Comparison of ENCODE assay signal across 8 cellular contexts in the genomic region with DNA sequence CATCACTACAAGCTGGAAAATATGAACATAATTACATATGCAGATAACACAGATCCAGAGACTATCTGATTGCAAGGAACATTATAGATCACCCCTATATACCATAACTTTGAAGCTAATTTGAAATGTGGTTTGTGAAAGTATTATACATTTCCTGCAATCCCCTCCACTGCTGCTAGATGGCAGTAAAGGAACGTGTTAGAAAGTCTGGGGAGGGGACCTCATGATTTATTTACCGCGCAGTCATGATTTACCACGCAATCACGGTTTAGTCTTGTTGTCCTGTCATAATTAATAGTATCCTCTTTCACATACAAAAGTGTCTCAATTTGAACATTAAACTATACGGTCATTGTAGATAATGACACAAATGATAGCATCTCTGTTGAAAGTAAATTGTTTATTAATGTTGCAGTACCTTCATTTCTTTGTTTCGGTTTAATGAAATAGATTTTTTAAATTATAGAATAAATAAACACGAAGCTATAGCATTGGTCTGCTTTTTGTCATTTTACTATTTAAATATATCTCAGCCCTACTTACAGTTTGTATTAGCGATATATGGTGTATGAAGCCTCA.
DNase-seq lines count a peak whose midpoint lies in the region; ATAC-seq and TF ChIP-seq lines count a peak whose summit lies in the region.

No MANE protein-coding gene starts in this region.

- ATAC-seq in left cardiac atrium: no peak
- no peak for ATAC-seq in Right ventricle myocardium inferior

- peaks cover 51% of the 10 kb centered on the region for H3K27me3 ChIP-seq in OCI-LY3 (ENCODE audit: low read depth, low read length)

- H3K27ac ChIP-seq in OCI-LY3 (ENCODE audit: low read length): no peak overlapping the region

- no peaks in the 10 kb centered on the region for H4K20me1 ChIP-seq in OCI-LY3 (ENCODE audit: insufficient read depth, low read length)

- H3K4me2 ChIP-seq in OCI-LY3 (ENCODE audit: low read length): peak overlapping the region; percentile 43

- no peaks in the 10 kb centered on the region for H3K79me2 ChIP-seq in OCI-LY3 (ENCODE audit: low read length)

- peak; percentile 24 for DNase-seq in left cardiac atrium
- no peak for DNase-seq in Right ventricle myocardium inferior (ENCODE audit: missing footprints)
- DNase-seq in HK-2 (ENCODE audit: unreplicated experiment): peak; percentile 30
- peak; percentile 44 for DNase-seq in activated naive CD4-positive, alpha-beta T cell treated with Interleukin-2 at 50 U/mL for 16 hours
- DNase-seq in globus pallidus (ENCODE audit: low spot score): peak; percentile 29
- peak; percentile 24 for DNase-seq in skeletal muscle cell (ENCODE audit: low read depth)
- no peak for DNase-seq in GOT3 (lab: John Stamatoyannopoulos, UW)

- H3K9me3 ChIP-seq in OCI-LY3 (ENCODE audit: insufficient read depth, low read length): no peaks in the 10 kb centered on the region

- H3K4me1 ChIP-seq in OCI-LY3 (ENCODE audit: low read length): peaks cover 15% of the 10 kb centered on the region

- peak; percentile 88 for TF ChIP-seq CTCF in OCI-LY3 (IDR thresholded peaks at IDR 0.05; ENCODE audit: low read depth, low read length)

- H3K9ac ChIP-seq in OCI-LY3 (ENCODE audit: low read length): no peak overlapping the region

- H2AFZ ChIP-seq in OCI-LY3 (ENCODE audit: low read depth, low read length): no peak overlapping the region

- H3K4me3 ChIP-seq in OCI-LY3 (ENCODE audit: low read length) (peak overlapping the region; percentile 10; the same call in 1 of the 2 replicates), skeletal muscle cell (ENCODE audit: low read depth, low read length) (no peak overlapping the region)

- intact Hi-C loops in left cardiac atrium (cut with DNase I) (no loop called here), Right ventricle myocardium inferior (cut with DNase I) (loop anchor here (10.0 kb wide), 1 partner anchor 611 kb away; no protein-coding TSS in a partner anchor)

- no peaks in the 10 kb centered on the region for H3K36me3 ChIP-seq in OCI-LY3 (replicated peaks; ENCODE audit: low read depth, low read length)

Comparison
In these comparisons a context has a peak if more than half of its experiments do, and no peak if none do; other contexts are left out.
1. DNase-seq: peak in left cardiac atrium (single experiment), HK-2 (single experiment), activated naive CD4-positive, alpha-beta T cell treated with Interleukin-2 at 50 U/mL for 16 hours (single experiment), globus pallidus (single experiment) and skeletal muscle cell (single experiment); none in Right ventricle myocardium inferior (single experiment) and GOT3 (single experiment).